1 cellular context compared by ENCODE assay signal in genomic region chr12:20629414-20630156, GRCh38.
TF ChIP-seq lines count a peak whose summit lies in the region.

No MANE protein-coding gene starts in this region.

TF ChIP-seq in HepG2, 621 proteins besides CTCF, POLR2A, EP300 and RAD21 (continued from another document and continues in another):
- TF ChIP-seq ARID3A (IDR thresholded peaks at IDR 0.05; ENCODE audit: low read depth, low read length) (0 out of 2 replicates have a peak, but pooled peaks have one; percentile 31), ARID5B (CRISPR knock-in tag; IDR thresholded peaks at IDR 0.05) (peak; percentile 45; the same call in 1 of the 2 replicates), SP140L (CRISPR knock-in tag; IDR thresholded peaks at IDR 0.05; ENCODE audit: borderline replicate concordance) (no peak), ZBTB34 (CRISPR knock-in tag; IDR thresholded peaks at IDR 0.05) (no peak; the same call in 1 of the 2 replicates), GPBP1L1 (CRISPR knock-in tag; IDR thresholded peaks at IDR 0.05) (no peak), NR2F6 (IDR thresholded peaks at IDR 0.05) (peak; percentile 19; the same call in 1 of the 2 replicates), NR2F6 (CRISPR knock-in tag; IDR thresholded peaks at IDR 0.05) (peak; percentile 30; the same call in 1 of the 2 replicates), ZFX (CRISPR knock-in tag; IDR thresholded peaks at IDR 0.05; ENCODE audit: low read depth) (peak; percentile 46; the same call in 1 of the 2 replicates), HOXA3 (CRISPR knock-in tag; IDR thresholded peaks at IDR 0.05) (peak; percentile 33; the same call in 1 of the 2 replicates), ZNF264 (CRISPR knock-in tag; IDR thresholded peaks at IDR 0.05) (0 out of 2 replicates have a peak, but pooled peaks have one; percentile 16), ATF1 (CRISPR knock-in tag; IDR thresholded peaks at IDR 0.05) (0 out of 2 replicates have a peak, but pooled peaks have one; percentile 12), RCOR2 (CRISPR knock-in tag; IDR thresholded peaks at IDR 0.05) (peak; percentile 30; the same call in 1 of the 2 replicates), SP4 (CRISPR knock-in tag; IDR thresholded peaks at IDR 0.05) (no peak), ZC3H4 (CRISPR knock-in tag; IDR thresholded peaks at IDR 0.05; ENCODE audit: borderline replicate concordance) (no peak), HDAC6 (IDR thresholded peaks at IDR 0.05; ENCODE audit: low read depth, low read length) (no peak), ZFP37 (CRISPR knock-in tag; IDR thresholded peaks at IDR 0.05; ENCODE audit: borderline replicate concordance) (0 out of 2 replicates have a peak, but pooled peaks have one; percentile 50), CHD2 (IDR thresholded peaks at IDR 0.05; ENCODE audit: low read depth, low read length) (no peak), PHF21A (CRISPR knock-in tag; IDR thresholded peaks at IDR 0.05) (peak; percentile 54; the same call in 1 of the 2 replicates), ZBTB4 (CRISPR knock-in tag; IDR thresholded peaks at IDR 0.05; ENCODE audit: borderline replicate concordance) (no peak), CREM (IDR thresholded peaks at IDR 0.05) (peak; percentile 58), CREM (CRISPR knock-in tag; IDR thresholded peaks at IDR 0.05) (no peak), ZFY (CRISPR knock-in tag; IDR thresholded peaks at IDR 0.05) (0 out of 2 replicates have a peak, but pooled peaks have one; percentile 40), MAFF (IDR thresholded peaks at IDR 0.05; ENCODE audit: low read depth, low read length) (peak; percentile 94), SOX5 (CRISPR knock-in tag; IDR thresholded peaks at IDR 0.05; ENCODE audit: borderline replicate concordance) (peak; percentile 89), ZSCAN25 (CRISPR knock-in tag; IDR thresholded peaks at IDR 0.05) (0 out of 2 replicates have a peak, but pooled peaks have one; percentile 26), DNMT3B (CRISPR knock-in tag; conservative IDR thresholded peaks at IDR 0.05) (0 out of 2 replicates have a peak, but pooled peaks have one; percentile 38), PHB2 (IDR thresholded peaks at IDR 0.05; ENCODE audit: partially characterized antibody) (no peak), XBP1 (CRISPR knock-in tag; IDR thresholded peaks at IDR 0.05) (0 out of 2 replicates have a peak, but pooled peaks have one; percentile 62), ZSCAN31 (CRISPR knock-in tag; IDR thresholded peaks at IDR 0.05; ENCODE audit: low read depth) (0 out of 2 replicates have a peak, but pooled peaks have one; percentile 57), ARNT (IDR thresholded peaks at IDR 0.05) (no peak), SAFB2 (CRISPR knock-in tag; IDR thresholded peaks at IDR 0.05; ENCODE audit: borderline replicate concordance, low read depth) (no peak), ZMYM4 (CRISPR knock-in tag; IDR thresholded peaks at IDR 0.05) (peak; percentile 33; the same call in 1 of the 2 replicates)
- TF ChIP-seq, protein P1, sequence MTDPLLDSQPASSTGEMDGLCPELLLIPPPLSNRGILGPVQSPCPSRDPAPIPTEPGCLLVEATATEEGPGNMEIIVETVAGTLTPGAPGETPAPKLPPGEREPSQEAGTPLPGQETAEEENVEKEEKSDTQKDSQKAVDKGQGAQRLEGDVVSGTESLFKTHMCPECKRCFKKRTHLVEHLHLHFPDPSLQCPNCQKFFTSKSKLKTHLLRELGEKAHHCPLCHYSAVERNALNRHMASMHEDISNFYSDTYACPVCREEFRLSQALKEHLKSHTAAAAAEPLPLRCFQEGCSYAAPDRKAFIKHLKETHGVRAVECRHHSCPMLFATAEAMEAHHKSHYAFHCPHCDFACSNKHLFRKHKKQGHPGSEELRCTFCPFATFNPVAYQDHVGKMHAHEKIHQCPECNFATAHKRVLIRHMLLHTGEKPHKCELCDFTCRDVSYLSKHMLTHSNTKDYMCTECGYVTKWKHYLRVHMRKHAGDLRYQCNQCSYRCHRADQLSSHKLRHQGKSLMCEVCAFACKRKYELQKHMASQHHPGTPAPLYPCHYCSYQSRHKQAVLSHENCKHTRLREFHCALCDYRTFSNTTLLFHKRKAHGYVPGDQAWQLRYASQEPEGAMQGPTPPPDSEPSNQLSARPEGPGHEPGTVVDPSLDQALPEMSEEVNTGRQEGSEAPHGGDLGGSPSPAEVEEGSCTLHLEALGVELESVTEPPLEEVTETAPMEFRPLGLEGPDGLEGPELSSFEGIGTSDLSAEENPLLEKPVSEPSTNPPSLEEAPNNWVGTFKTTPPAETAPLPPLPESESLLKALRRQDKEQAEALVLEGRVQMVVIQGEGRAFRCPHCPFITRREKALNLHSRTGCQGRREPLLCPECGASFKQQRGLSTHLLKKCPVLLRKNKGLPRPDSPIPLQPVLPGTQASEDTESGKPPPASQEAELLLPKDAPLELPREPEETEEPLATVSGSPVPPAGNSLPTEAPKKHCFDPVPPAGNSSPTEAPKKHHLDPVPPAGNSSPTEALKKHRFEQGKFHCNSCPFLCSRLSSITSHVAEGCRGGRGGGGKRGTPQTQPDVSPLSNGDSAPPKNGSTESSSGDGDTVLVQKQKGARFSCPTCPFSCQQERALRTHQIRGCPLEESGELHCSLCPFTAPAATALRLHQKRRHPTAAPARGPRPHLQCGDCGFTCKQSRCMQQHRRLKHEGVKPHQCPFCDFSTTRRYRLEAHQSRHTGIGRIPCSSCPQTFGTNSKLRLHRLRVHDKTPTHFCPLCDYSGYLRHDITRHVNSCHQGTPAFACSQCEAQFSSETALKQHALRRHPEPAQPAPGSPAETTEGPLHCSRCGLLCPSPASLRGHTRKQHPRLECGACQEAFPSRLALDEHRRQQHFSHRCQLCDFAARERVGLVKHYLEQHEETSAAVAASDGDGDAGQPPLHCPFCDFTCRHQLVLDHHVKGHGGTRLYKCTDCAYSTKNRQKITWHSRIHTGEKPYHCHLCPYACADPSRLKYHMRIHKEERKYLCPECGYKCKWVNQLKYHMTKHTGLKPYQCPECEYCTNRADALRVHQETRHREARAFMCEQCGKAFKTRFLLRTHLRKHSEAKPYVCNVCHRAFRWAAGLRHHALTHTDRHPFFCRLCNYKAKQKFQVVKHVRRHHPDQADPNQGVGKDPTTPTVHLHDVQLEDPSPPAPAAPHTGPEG (CRISPR knock-in tag; IDR thresholded peaks at IDR 0.05) = peak; percentile 50; the same call in 1 of the 2 replicates
- TF ChIP-seq, protein P2, sequence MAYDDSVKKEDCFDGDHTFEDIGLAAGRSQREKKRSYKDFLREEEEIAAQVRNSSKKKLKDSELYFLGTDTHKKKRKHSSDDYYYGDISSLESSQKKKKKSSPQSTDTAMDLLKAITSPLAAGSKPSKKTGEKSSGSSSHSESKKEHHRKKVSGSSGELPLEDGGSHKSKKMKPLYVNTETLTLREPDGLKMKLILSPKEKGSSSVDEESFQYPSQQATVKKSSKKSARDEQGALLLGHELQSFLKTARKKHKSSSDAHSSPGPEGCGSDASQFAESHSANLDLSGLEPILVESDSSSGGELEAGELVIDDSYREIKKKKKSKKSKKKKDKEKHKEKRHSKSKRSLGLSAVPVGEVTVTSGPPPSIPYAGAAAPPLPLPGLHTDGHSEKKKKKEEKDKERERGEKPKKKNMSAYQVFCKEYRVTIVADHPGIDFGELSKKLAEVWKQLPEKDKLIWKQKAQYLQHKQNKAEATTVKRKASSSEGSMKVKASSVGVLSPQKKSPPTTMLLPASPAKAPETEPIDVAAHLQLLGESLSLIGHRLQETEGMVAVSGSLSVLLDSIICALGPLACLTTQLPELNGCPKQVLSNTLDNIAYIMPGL (CRISPR knock-in tag; IDR thresholded peaks at IDR 0.05; ENCODE audit: borderline replicate concordance in 1 of 2, low read depth in 1 of 2) = no peak
- TF ChIP-seq, protein P3, sequence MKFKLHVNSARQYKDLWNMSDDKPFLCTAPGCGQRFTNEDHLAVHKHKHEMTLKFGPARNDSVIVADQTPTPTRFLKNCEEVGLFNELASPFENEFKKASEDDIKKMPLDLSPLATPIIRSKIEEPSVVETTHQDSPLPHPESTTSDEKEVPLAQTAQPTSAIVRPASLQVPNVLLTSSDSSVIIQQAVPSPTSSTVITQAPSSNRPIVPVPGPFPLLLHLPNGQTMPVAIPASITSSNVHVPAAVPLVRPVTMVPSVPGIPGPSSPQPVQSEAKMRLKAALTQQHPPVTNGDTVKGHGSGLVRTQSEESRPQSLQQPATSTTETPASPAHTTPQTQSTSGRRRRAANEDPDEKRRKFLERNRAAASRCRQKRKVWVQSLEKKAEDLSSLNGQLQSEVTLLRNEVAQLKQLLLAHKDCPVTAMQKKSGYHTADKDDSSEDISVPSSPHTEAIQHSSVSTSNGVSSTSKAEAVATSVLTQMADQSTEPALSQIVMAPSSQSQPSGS (CRISPR knock-in tag; IDR thresholded peaks at IDR 0.05) = no peak
